11 cellular contexts compared by ENCODE assay signal in genomic region chrX:100645106-100645505, GRCh38. TPM values are rescaled to one million over a fixed set of nuclear protein-coding genes. Genes with fewer than 3 reads are reported as not detected.
DNase-seq lines count a peak whose midpoint lies in the region; ATAC-seq, FAIRE-seq and TF ChIP-seq lines count a peak whose summit lies in the region.
"Had no signal": no experiment of that assay in that cellular context is flagged by ENCODE, and none has a peak within 500 bp of the region (broad histone marks: within the 10 kb centered on the region; RNA-seq: fewer than 3 reads in every experiment).

No MANE protein-coding gene starts in this region.

- H3K9me3 Mint-ChIP-seq in neural crest cell, result peaks cover 4% of the 10 kb centered on the region
- H3K9me3 Mint-ChIP-seq in naive thymus-derived CD8-positive, alpha-beta T cell, result peaks cover 0 to 8% (median 0%) of the 10 kb centered on the region in 9 donors

- H3K4me3 Mint-ChIP-seq in neural crest cell, result no peak overlapping the region
- H3K4me3 Mint-ChIP-seq in naive thymus-derived CD8-positive, alpha-beta T cell, result no peak overlapping the region

- H3K27ac ChIP-seq in ACC112 (ENCODE audit: low read depth, low read length), result peak overlapping the region; percentile 99

- H3K79me2 ChIP-seq in ACC112 (ENCODE audit: control insufficient read depth, insufficient read depth, low read length, unreplicated experiment), result peaks cover 32% of the 10 kb centered on the region

- peaks cover 24% of the 10 kb centered on the region for H3K4me1 Mint-ChIP-seq in neural crest cell
- H3K4me1 Mint-ChIP-seq in naive thymus-derived CD8-positive, alpha-beta T cell, result no peaks in the 10 kb centered on the region

- no peak for ATAC-seq in naive thymus-derived CD8-positive, alpha-beta T cell

- DNase-seq in MG63, result no peak
- DNase-seq in epithelial cell of esophagus (ENCODE audit: low read depth), result peak; percentile 66
- DNase-seq in neural crest cell (ENCODE audit: low read depth, low spot score), result no peak
- no peak for DNase-seq in naive thymus-derived CD8-positive, alpha-beta T cell
- DNase-seq in T1000 (lab: John Stamatoyannopoulos, UW), result no peak
- DNase-seq in dedifferentiated amniotic fluid mesenchymal stem cell (ENCODE audit: extremely low spot score), result no peak
- DNase-seq in GM12891 (ENCODE audit: insufficient read length, low spot score), result no peak
- DNase-seq: AML-193, Kasumi-1, NCI-H2107 had no signal

- no peaks in the 10 kb centered on the region for H3K36me3 Mint-ChIP-seq in neural crest cell (ENCODE audit: low read depth)
- no peaks in the 10 kb centered on the region for H3K36me3 Mint-ChIP-seq in naive thymus-derived CD8-positive, alpha-beta T cell

- H3K36me3 ChIP-seq in ACC112 (ENCODE audit: insufficient read depth, low read length) (no peaks in the 10 kb centered on the region), MG63 (no peaks in the 10 kb centered on the region)

- H3K27me3 ChIP-seq in ACC112 (ENCODE audit: insufficient read depth, low read length), result no peaks in the 10 kb centered on the region
- no peaks in the 10 kb centered on the region for H3K27me3 ChIP-seq in MG63

- no peak for TF ChIP-seq POLR2A in GM12891 (IDR thresholded peaks at IDR 0.05; ENCODE audit: low read depth, low read length)

- H3K27ac Mint-ChIP-seq in neural crest cell (ENCODE audit: unreplicated experiment), result peak overlapping the region; percentile 52
- H3K27ac Mint-ChIP-seq in naive thymus-derived CD8-positive, alpha-beta T cell, result no peak overlapping the region

- POLR2A ChIA-PET in naive thymus-derived CD8-positive, alpha-beta T cell (lab: Charles Lee), result no interaction called here

- no peaks in the 10 kb centered on the region for H3K27me3 Mint-ChIP-seq in neural crest cell (ENCODE audit: low read depth)
- peaks cover 0 to 32% (median 22%) of the 10 kb centered on the region in 5 donors for H3K27me3 Mint-ChIP-seq in naive thymus-derived CD8-positive, alpha-beta T cell

- no peak overlapping the region for H2AFZ ChIP-seq in ACC112 (ENCODE audit: low read length, unreplicated experiment)

- H3K9me3 ChIP-seq in MG63, result no peaks in the 10 kb centered on the region

- TF ChIP-seq CTCF in epithelial cell of esophagus (IDR thresholded peaks at IDR 0.05; ENCODE audit: insufficient read depth, low read depth, low read length, missing control alignments) (no peak), neural crest cell (conservative IDR thresholded peaks at IDR 0.05) (no peak)

- H3K4me3 ChIP-seq in ACC112 (ENCODE audit: low read depth, low read length), result peak overlapping the region; percentile 95
- peak overlapping the region; percentile 45 for H3K4me3 ChIP-seq in MG63
- peak overlapping the region; percentile 42 for H3K4me3 ChIP-seq in epithelial cell of esophagus (ENCODE audit: low read length)

- no peak for FAIRE-seq in GM12891 (lab: Jason Lieb, UNC)

- H3K4me1 ChIP-seq in ACC112 (ENCODE audit: control insufficient read depth, insufficient read depth, low read length, unreplicated experiment), result peaks cover 41% of the 10 kb centered on the region

TF ChIP-seq in GM12891, 5 proteins besides CTCF, POLR2A, EP300 and RAD21:
- TF ChIP-seq POU2F2 (IDR thresholded peaks at IDR 0.05; ENCODE audit: low read depth, low read length) (no peak), PAX5 (IDR thresholded peaks at IDR 0.05; ENCODE audit: insufficient read depth, low read length, severe bottlenecking) (no peak), TAF1 (IDR thresholded peaks at IDR 0.05; ENCODE audit: low read depth, low read length) (no peak), POLR2AphosphoS5 (IDR thresholded peaks at IDR 0.05; ENCODE audit: low read depth, low read length) (no peak), SPI1 (IDR thresholded peaks at IDR 0.05; ENCODE audit: low read depth, low read length) (no peak)
TF ChIP-seq in GM12891: peak in this region for 0.

RNA-seq across cellular contexts. Expression of gene SRPX2, which starts 1.1 kb away (rescaled TPM):
- 11.1 and 12.0 TPM in 2 replicates for total RNA-seq in MG63 (2014; rRNA removed; shearing (Covaris generic); ENCODE audit: low replicate concordance)
- total RNA-seq in neural crest cell, result 0.30 and 0.35 TPM in 2 replicates
- not detected for total RNA-seq in naive thymus-derived CD8-positive, alpha-beta T cell
- polyA plus RNA-seq in naive thymus-derived CD8-positive, alpha-beta T cell, result not detected
- polyA plus RNA-seq in GM12891 (2012; ENCODE audit: low read depth, missing spikeins), result 0.03 TPM

RNA-seq across cellular contexts. Expression of gene TSPAN6, which starts 8.5 kb away (rescaled TPM):
- total RNA-seq in MG63 (2014; rRNA removed; shearing (Covaris generic); ENCODE audit: low replicate concordance), result 24.7 and 24.8 TPM in 2 replicates
- 69.7 and 71.4 TPM in 2 replicates for total RNA-seq in neural crest cell
- total RNA-seq in naive thymus-derived CD8-positive, alpha-beta T cell, result 1 to 10 TPM; 1.9 to 2.8 TPM
- 1 to 10 TPM; 3.2 to 5.6 (median 5.4) TPM for polyA plus RNA-seq in naive thymus-derived CD8-positive, alpha-beta T cell
- polyA plus RNA-seq in GM12891 (2012; ENCODE audit: low read depth, missing spikeins), result 1.1 TPM

Comparison
In these comparisons a context has a peak if more than half of its experiments do, and no peak if none do; other contexts are left out.
1. H3K4me3 ChIP-seq: peak in every context shown above with its lines; median percentile 95 in ACC112; 45 in MG63; 42 in epithelial cell of esophagus.